11 cellular contexts compared by ENCODE assay signal in genomic region chr3:153970735-153971347, GRCh38.
A peak's percentile ranks its signal among the peaks of the same experiment; 100 is the strongest.
DNase-seq lines count a peak whose midpoint lies in the region; ATAC-seq and TF ChIP-seq lines count a peak whose summit lies in the region.
"Had no signal": no experiment of that assay in that cellular context is flagged by ENCODE, and none has a peak within 500 bp of the region (broad histone marks: within the 10 kb centered on the region; RNA-seq: fewer than 3 reads in every experiment).

No MANE protein-coding gene starts in this region.

- H3K9me3 Mint-ChIP-seq in nephron: peaks cover 6% of the 10 kb centered on the region
- no peaks in the 10 kb centered on the region for H3K9me3 Mint-ChIP-seq in T-helper 2 cell treated with Interferon-gamma antibody and Interleukin-4, amounts not matched to agents 5 μg/mL and 100 μg/mL, for 36 hours
- H3K9me3 Mint-ChIP-seq: stimulated activated naive CD8-positive, alpha-beta T cell treated with anti-CD3 and anti-CD28 coated beads, Interleukin-15, Interleukin-2, amounts not matched to agents 100 ng/mL and 50 ng/mL, for 24 hours had no signal

- peaks cover 0 to 8% (median 0%) of the 10 kb centered on the region in 4 donors for H3K4me1 ChIP-seq in tibial artery

- no peak overlapping the region for H3K4me3 Mint-ChIP-seq in nephron
- H3K4me3 Mint-ChIP-seq in T-helper 2 cell treated with Interferon-gamma antibody and Interleukin-4, amounts not matched to agents 5 μg/mL and 100 μg/mL, for 36 hours: no peak overlapping the region
- H3K4me3 Mint-ChIP-seq: activated T-cell treated with anti-CD3 and anti-CD28 coated beads, Interleukin-2, amount 50 U/mL, for 72 hours; stimulated activated naive CD8-positive, alpha-beta T cell treated with anti-CD3 and anti-CD28 coated beads, Interleukin-15, Interleukin-2, amounts not matched to agents 100 ng/mL and 50 ng/mL, for 24 hours had no signal

- no peak for ATAC-seq in HG03565 (IDR thresholded peaks at IDR 0.05; ENCODE audit: unreplicated experiment)

- peaks cover 32% of the 10 kb centered on the region for H3K4me1 Mint-ChIP-seq in nephron
- no peaks in the 10 kb centered on the region for H3K4me1 Mint-ChIP-seq in T-helper 2 cell treated with Interferon-gamma antibody and Interleukin-4, amounts not matched to agents 5 μg/mL and 100 μg/mL, for 36 hours (ENCODE audit: low read depth)

- no peaks in the 10 kb centered on the region for H3K27me3 Mint-ChIP-seq in nephron (ENCODE audit: low read depth)
- H3K27me3 Mint-ChIP-seq in T-helper 2 cell treated with Interferon-gamma antibody and Interleukin-4, amounts not matched to agents 5 μg/mL and 100 μg/mL, for 36 hours (ENCODE audit: low read depth): peaks cover 5% of the 10 kb centered on the region

- no peaks in the 10 kb centered on the region for H3K36me3 ChIP-seq in tibial artery

- H3K27me3 ChIP-seq in tibial artery: no peaks in the 10 kb centered on the region

- no peaks in the 10 kb centered on the region for H3K36me3 Mint-ChIP-seq in nephron (ENCODE audit: low read depth)
- no peaks in the 10 kb centered on the region for H3K36me3 Mint-ChIP-seq in T-helper 2 cell treated with Interferon-gamma antibody and Interleukin-4, amounts not matched to agents 5 μg/mL and 100 μg/mL, for 36 hours (ENCODE audit: low read depth)

- intact Hi-C loops in tibial artery (cut with DNase I; ENCODE audit: low total_unique reads): no loop called here

- H3K27ac Mint-ChIP-seq in nephron: peak overlapping the region in 1 of 3 experiments; percentile 1
- H3K27ac Mint-ChIP-seq in T-helper 2 cell treated with Interferon-gamma antibody and Interleukin-4, amounts not matched to agents 5 μg/mL and 100 μg/mL, for 36 hours: no peak overlapping the region
- H3K27ac Mint-ChIP-seq: activated T-cell treated with anti-CD3 and anti-CD28 coated beads, Interleukin-2, amount 50 U/mL, for 72 hours; stimulated activated naive CD8-positive, alpha-beta T cell treated with anti-CD3 and anti-CD28 coated beads, Interleukin-15, Interleukin-2, amounts not matched to agents 100 ng/mL and 50 ng/mL, for 24 hours had no signal

- no peak overlapping the region for H3K27ac ChIP-seq in tibial artery

- TF ChIP-seq CTCF in GM10266 (IDR thresholded peaks at IDR 0.05; ENCODE audit: control insufficient read depth, insufficient read depth, low read depth, missing control alignments) (peak; percentile 48), cardiac fibroblast (IDR thresholded peaks at IDR 0.05; ENCODE audit: low read depth, low read length) (peak; percentile 53), nephron (IDR thresholded peaks at IDR 0.05; ENCODE audit: unreplicated experiment in 3 of 3) (peak; percentile 50 to 75 (median 66)), tibial artery (IDR thresholded peaks at IDR 0.05) (peak in 1 of 2 experiments; percentile 9)

- H3K4me3 ChIP-seq in cardiac fibroblast (replicated peaks in 1 of 2; ENCODE audit: low read depth in 2 of 2, low read length in 2 of 2) (no peak overlapping the region), tibial artery (no peak overlapping the region)

- H3K9me3 ChIP-seq in tibial artery: no peaks in the 10 kb centered on the region

- DNase-seq in GM10266 (ENCODE audit: extremely low spot score) (no peak), NCI-H1105 treated with DMSO at 0.1 percent for 48 hours (lab: John Stamatoyannopoulos, UW) (peak; percentile 64), cardiac fibroblast (ENCODE audit: low read depth in 2 of 2) (peak; percentile 42 to 59), OCI-M2 (lab: John Stamatoyannopoulos, UW; ENCODE audit: unreplicated experiment) (no peak), tibial artery (no peak)
- no peak for DNase-seq in T-helper 2 cell treated with Interferon-gamma antibody and Interleukin-4, amounts not matched to agents 5 μg/mL and 100 μg/mL, for 36 hours (ENCODE audit: low spot score)
- DNase-seq: activated T-cell treated with anti-CD3 and anti-CD28 coated beads, Interleukin-2, amount 50 U/mL, for 72 hours; NCI-H1417 treated with DMSO at 0.1 percent for 48 hours had no signal

Comparison
In these comparisons a context has a peak if more than half of its experiments do, and no peak if none do; other contexts are left out.
1. DNase-seq: peak in NCI-H1105 treated with DMSO at 0.1 percent for 48 hours (single experiment) and cardiac fibroblast (2 of 2); none in GM10266 (single experiment), OCI-M2 (single experiment), T-helper 2 cell treated with Interferon-gamma antibody and Interleukin-4, amounts not matched to agents 5 μg/mL and 100 μg/mL, for 36 hours (single experiment) and tibial artery (0 of 2).